Comparison of ENCODE assay signal across 2 cellular contexts in the genomic region with DNA sequence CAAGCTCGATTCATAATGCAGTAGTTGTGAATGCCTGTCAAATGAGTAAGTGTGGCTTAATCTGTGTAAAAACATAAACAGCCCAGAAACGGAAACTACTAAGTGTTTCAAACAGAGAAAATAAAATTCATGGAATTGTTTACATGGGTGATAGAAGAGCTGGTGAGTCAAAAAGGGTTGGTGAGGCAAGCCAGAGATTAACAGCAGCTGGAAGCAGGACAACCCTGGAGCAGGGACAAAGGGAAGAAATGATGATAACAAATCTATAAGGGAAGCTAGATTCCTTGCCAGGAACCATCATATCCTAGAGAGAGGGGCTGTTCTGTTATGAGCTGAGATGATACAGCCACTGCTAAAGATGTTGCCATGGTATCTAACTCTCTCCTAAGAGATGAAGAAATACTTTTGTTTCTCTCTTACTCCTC.
TF ChIP-seq lines count a peak whose summit lies in the region.

No MANE protein-coding gene starts in this region.

TF ChIP-seq in IMR-90, 13 proteins besides CTCF, POLR2A, EP300 and RAD21:
- TF ChIP-seq SMC3 (IDR thresholded peaks at IDR 0.05; ENCODE audit: low read depth, low read length) (no peak), RCOR1 (IDR thresholded peaks at IDR 0.05; ENCODE audit: insufficient replicate concordance, low read length) (peak; percentile 49), CHD1 (IDR thresholded peaks at IDR 0.05; ENCODE audit: low read depth, low read length) (no peak), BHLHE40 (IDR thresholded peaks at IDR 0.05; ENCODE audit: low read depth, low read length) (no peak), MAFK (IDR thresholded peaks at IDR 0.05; ENCODE audit: low read depth, low read length) (peak; percentile 29; the same call in 1 of the 2 replicates), RFX5 (IDR thresholded peaks at IDR 0.05; ENCODE audit: low read depth, low read length) (no peak), MAZ (IDR thresholded peaks at IDR 0.05; ENCODE audit: borderline replicate concordance, low read depth, low read length) (no peak), NFE2L2 (IDR thresholded peaks at IDR 0.05; ENCODE audit: low read depth, low read length) (no peak), FOS (IDR thresholded peaks at IDR 0.05; ENCODE audit: low read depth, low read length) (peak; percentile 82), MXI1 (IDR thresholded peaks at IDR 0.05; ENCODE audit: borderline replicate concordance, low read depth, low read length) (no peak), CEBPB (IDR thresholded peaks at IDR 0.05; ENCODE audit: low read depth, low read length) (peak; percentile 76)
- TF ChIP-seq, protein P1, sequence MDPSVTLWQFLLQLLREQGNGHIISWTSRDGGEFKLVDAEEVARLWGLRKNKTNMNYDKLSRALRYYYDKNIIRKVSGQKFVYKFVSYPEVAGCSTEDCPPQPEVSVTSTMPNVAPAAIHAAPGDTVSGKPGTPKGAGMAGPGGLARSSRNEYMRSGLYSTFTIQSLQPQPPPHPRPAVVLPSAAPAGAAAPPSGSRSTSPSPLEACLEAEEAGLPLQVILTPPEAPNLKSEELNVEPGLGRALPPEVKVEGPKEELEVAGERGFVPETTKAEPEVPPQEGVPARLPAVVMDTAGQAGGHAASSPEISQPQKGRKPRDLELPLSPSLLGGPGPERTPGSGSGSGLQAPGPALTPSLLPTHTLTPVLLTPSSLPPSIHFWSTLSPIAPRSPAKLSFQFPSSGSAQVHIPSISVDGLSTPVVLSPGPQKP (IDR thresholded peaks at IDR 0.05; ENCODE audit: borderline replicate concordance, low read depth, low read length), result no peak
- TF ChIP-seq, protein P2, sequence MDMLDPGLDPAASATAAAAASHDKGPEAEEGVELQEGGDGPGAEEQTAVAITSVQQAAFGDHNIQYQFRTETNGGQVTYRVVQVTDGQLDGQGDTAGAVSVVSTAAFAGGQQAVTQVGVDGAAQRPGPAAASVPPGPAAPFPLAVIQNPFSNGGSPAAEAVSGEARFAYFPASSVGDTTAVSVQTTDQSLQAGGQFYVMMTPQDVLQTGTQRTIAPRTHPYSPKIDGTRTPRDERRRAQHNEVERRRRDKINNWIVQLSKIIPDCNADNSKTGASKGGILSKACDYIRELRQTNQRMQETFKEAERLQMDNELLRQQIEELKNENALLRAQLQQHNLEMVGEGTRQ (IDR thresholded peaks at IDR 0.05; ENCODE audit: low read depth, low read length), result no peak

TF ChIP-seq in H1, 55 proteins besides CTCF, POLR2A, EP300 and RAD21:
- TF ChIP-seq ZNF274 (IDR thresholded peaks at IDR 0.05; ENCODE audit: borderline replicate concordance, extremely low read depth, low read length), result no peak
- TF ChIP-seq GABPA (IDR thresholded peaks at IDR 0.05; ENCODE audit: borderline replicate concordance, insufficient read depth, low read length), result no peak
